24 cellular contexts compared by ENCODE assay signal in the genomic region with DNA sequence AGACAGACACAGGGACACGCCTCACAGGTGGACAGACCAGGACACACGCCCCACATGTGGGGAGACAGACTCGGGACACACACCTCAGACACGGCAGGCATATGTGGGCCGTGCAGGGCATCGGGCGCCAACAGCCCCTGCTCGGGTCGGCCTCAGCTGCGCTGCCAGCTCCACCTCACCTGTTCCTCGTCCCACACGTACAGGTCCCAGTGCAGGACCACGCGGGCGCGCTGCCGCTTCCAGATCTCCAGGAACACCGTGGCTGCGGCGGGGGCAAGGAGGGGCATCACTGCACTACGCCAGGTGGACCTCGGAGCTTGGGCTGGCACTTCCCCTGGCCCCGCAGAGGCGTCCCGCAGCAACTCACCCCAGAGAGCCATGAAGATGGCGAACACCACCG. TPM values are rescaled to one million over a fixed set of nuclear protein-coding genes. Genes with fewer than 3 reads are reported as not detected.
DNase-seq lines count a peak whose midpoint lies in the region; ATAC-seq and TF ChIP-seq lines count a peak whose summit lies in the region.
"Had no signal": no experiment of that assay in that cellular context is flagged by ENCODE, and none has a peak within 500 bp of the region (broad histone marks: within the 10 kb centered on the region; RNA-seq: fewer than 3 reads in every experiment).

No MANE protein-coding gene starts in this region.

- H3K9me3 Mint-ChIP-seq in CD14-positive monocyte (peaks cover 8 to 21% (median 12%) of the 10 kb centered on the region in 7 donors), endodermal cell (peaks cover 6% of the 10 kb centered on the region), nephron progenitor cell (peaks cover 9% of the 10 kb centered on the region)
- H3K9me3 Mint-ChIP-seq: CD4-positive, alpha-beta memory T cell had no signal

- no peak overlapping the region for H3K4me3 ChIP-seq in endodermal cell (ENCODE audit: low read length)
- H3K4me3 ChIP-seq: BLaER1, GM23338, Peyer's patch, SJSA1 had no signal

- H3K36me3 Mint-ChIP-seq in CD14-positive monocyte (no peaks in the 10 kb centered on the region), endodermal cell (ENCODE audit: low read depth) (peaks cover 4% of the 10 kb centered on the region), nephron progenitor cell (ENCODE audit: low read depth) (no peaks in the 10 kb centered on the region)

- 91 to 92% methylated on average over 24 to 27 of the region's 27 CpGs for WGBS in endodermal cell (ENCODE audit: insufficient coverage in 1 of 2, insufficient read length in 1 of 2), 2 experiments

- H3K36me3 ChIP-seq in endodermal cell (ENCODE audit: control insufficient read depth, insufficient read depth, low read length), result no peaks in the 10 kb centered on the region
- H3K36me3 ChIP-seq: SJSA1 had no signal

- TF ChIP-seq CTCF in CD14-positive monocyte (IDR thresholded peaks at IDR 0.05), result no peak
- TF ChIP-seq CTCF in endodermal cell (conservative IDR thresholded peaks at IDR 0.05), result no peak
- TF ChIP-seq CTCF in nephron progenitor cell (IDR thresholded peaks at IDR 0.05), result no peak

- peak; percentile 25 for DNase-seq in activated CD4-positive, CD25-positive, alpha-beta regulatory T cell treated with anti-CD3 and anti-CD28 coated beads, Interleukin-2, amount 50 U/mL, for 72 hours
- no peak for DNase-seq in activated CD4-positive, CD25-positive, alpha-beta regulatory T cell (lab: John Stamatoyannopoulos, UW)
- peak; percentile 38 for DNase-seq in CD14-positive monocyte (ENCODE audit: low spot score)
- peak; percentile 41 for DNase-seq in endodermal cell
- DNase-seq in nephron progenitor cell, result peak; percentile 2
- no peak for DNase-seq in mucosa of gallbladder (ENCODE audit: low spot score)
- no peak for DNase-seq in NCI-H524 (lab: John Stamatoyannopoulos, UW)
- DNase-seq: ACHN, DMS153, HCEC 1CT, IMR-90, NCI-H1105, NCI-H146, NCI-H2029, NCI-H226, NCI-H510A treated with DMSO at 0.1 percent for 48 hours, NCI-H774 had no signal

- peak overlapping the region in 1 of 7 donors; percentile 10 for H3K27ac Mint-ChIP-seq in CD14-positive monocyte
- H3K27ac Mint-ChIP-seq in endodermal cell, result no peak overlapping the region
- no peak overlapping the region for H3K27ac Mint-ChIP-seq in nephron progenitor cell
- H3K27ac Mint-ChIP-seq: GM23338 had no signal

- H3K9ac ChIP-seq in endodermal cell (ENCODE audit: extremely low read depth, low read length, poor library complexity, severe bottlenecking), result no peak overlapping the region
- H3K9ac ChIP-seq: BLaER1 had no signal

- no peak for ATAC-seq in GM21526 (IDR thresholded peaks at IDR 0.05; ENCODE audit: low FRiP score, unreplicated experiment)

- H3K27me3 Mint-ChIP-seq in CD14-positive monocyte (ENCODE audit: low read depth in 3 of 3) (peaks cover 10 to 22% (median 20%) of the 10 kb centered on the region in 3 donors), endodermal cell (ENCODE audit: insufficient read depth) (peaks cover 19% of the 10 kb centered on the region), nephron progenitor cell (ENCODE audit: low read depth, poor library complexity) (peaks cover 29% of the 10 kb centered on the region)
- H3K27me3 Mint-ChIP-seq: CD4-positive, alpha-beta memory T cell had no signal

- H3K4me3 Mint-ChIP-seq in CD14-positive monocyte (no peak overlapping the region), endodermal cell (no peak overlapping the region), nephron progenitor cell (no peak overlapping the region)
- H3K4me3 Mint-ChIP-seq: CD4-positive, alpha-beta memory T cell; GM23338 had no signal

- H3K4me1 Mint-ChIP-seq in CD14-positive monocyte (no peaks in the 10 kb centered on the region), endodermal cell (no peaks in the 10 kb centered on the region), nephron progenitor cell (peaks cover 3% of the 10 kb centered on the region)

- H3K27me3 ChIP-seq in endodermal cell (ENCODE audit: control insufficient read depth, insufficient read depth, low read length, poor library complexity, severe bottlenecking), result peaks cover 4% of the 10 kb centered on the region
- H3K27me3 ChIP-seq: BLaER1, Peyer's patch, SJSA1 had no signal

- no peaks in the 10 kb centered on the region for H3K4me1 ChIP-seq in endodermal cell (ENCODE audit: control insufficient read depth, insufficient read depth, low read length)
- H3K4me1 ChIP-seq: BLaER1, Peyer's patch, SJSA1 had no signal

- H3K9me3 ChIP-seq in endodermal cell (ENCODE audit: control insufficient read depth, low read length), result no peaks in the 10 kb centered on the region
- H3K9me3 ChIP-seq: BLaER1, Peyer's patch, SJSA1 had no signal

- intact Hi-C loops in CD14-positive monocyte (cut with micrococcal nuclease), result no loop called here

- H3K27ac ChIP-seq in endodermal cell (ENCODE audit: low read depth, low read length), result no peak overlapping the region
- H3K27ac ChIP-seq: 22Rv1, BLaER1, Peyer's patch, SJSA1 had no signal

RNA-seq across cellular contexts. Expression of a gene that starts 12.4 kb away (rescaled TPM):
- under 1 TPM in 1 of 2 donors, not detected in 1; 0.18 TPM for polyA plus RNA-seq in CD14-positive monocyte
- total RNA-seq in endodermal cell (10 to 100 TPM; 16.8 to 17.8 TPM), mucosa of gallbladder (49.3 TPM)
- 1.2 TPM for polyA plus RNA-seq in endodermal cell (2013, experiment 1 of 2)
- 0.50 TPM for polyA plus RNA-seq in endodermal cell (2013, experiment 2 of 2)
- total RNA-seq: IMR-90, SJSA1 had no signal
- polyA plus RNA-seq: IMR-90 had no signal

RNA-seq across cellular contexts. Expression of a gene that starts 14.6 kb away (rescaled TPM):
- 10 to 100 TPM; 62.8 to 75.4 TPM for polyA plus RNA-seq in CD14-positive monocyte
- total RNA-seq in endodermal cell (10 to 100 TPM; 63.3 to 67.4 TPM), mucosa of gallbladder (152 TPM)
- 18.6 TPM for polyA plus RNA-seq in endodermal cell (2013, experiment 1 of 2)
- polyA plus RNA-seq in endodermal cell (2013, experiment 2 of 2), result 14.9 TPM

RNA-seq across cellular contexts. Expression of a gene that starts 20.7 kb away (rescaled TPM):
- polyA plus RNA-seq in CD14-positive monocyte, result 10 to 100 TPM in 1 of 2 donors, 1 to 10 TPM in 1; 9.3 to 12.4 TPM
- 10 to 100 TPM; 55.2 to 56.1 TPM for total RNA-seq in endodermal cell
- 37.5 TPM for polyA plus RNA-seq in endodermal cell (2013, experiment 1 of 2)
- polyA plus RNA-seq in endodermal cell (2013, experiment 2 of 2), result 32.8 TPM
- total RNA-seq in mucosa of gallbladder, result 36.6 TPM

RNA-seq across cellular contexts. Expression of a gene that starts 35.4 kb away (rescaled TPM):
- not detected for polyA plus RNA-seq in CD14-positive monocyte
- 10 to 100 TPM; 35.4 to 44.8 TPM for total RNA-seq in endodermal cell
- 1.2 TPM for polyA plus RNA-seq in endodermal cell (2013, experiment 1 of 2)
- polyA plus RNA-seq in endodermal cell (2013, experiment 2 of 2), result 0.62 TPM
- total RNA-seq in mucosa of gallbladder, result 70.8 TPM
- total RNA-seq: CD4-positive, alpha-beta memory T cell had no signal

Comparison
In these comparisons a context has a peak if more than half of its experiments do, and no peak if none do; other contexts are left out.
1. DNase-seq: peak in activated CD4-positive, CD25-positive, alpha-beta regulatory T cell treated with anti-CD3 and anti-CD28 coated beads, Interleukin-2, amount 50 U/mL, for 72 hours (single experiment), CD14-positive monocyte (single experiment), endodermal cell (single experiment) and nephron progenitor cell (single experiment); none in activated CD4-positive, CD25-positive, alpha-beta regulatory T cell (0 of 4), mucosa of gallbladder (single experiment) and NCI-H524 (0 of 2).